Comparison of ENCODE assay signal across 16 cellular contexts in the genomic region with DNA sequence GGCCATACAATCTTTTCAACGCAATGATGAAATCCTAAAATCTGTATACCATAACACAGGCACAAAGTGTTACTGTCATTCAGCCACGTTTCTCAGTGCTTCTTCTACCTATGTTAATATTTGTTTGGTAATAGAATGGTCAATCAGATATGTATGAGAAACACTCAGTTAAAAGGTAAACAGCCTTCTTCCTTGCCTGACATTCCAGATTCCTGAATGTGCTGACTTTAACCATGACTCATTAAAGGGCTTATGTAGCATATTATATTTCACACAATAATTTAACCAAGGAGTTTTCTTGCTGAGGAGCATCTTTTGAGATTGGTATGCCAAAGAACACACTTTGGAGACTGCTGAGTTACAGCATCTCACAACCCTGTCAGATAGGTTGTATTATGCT.
A peak's percentile ranks its signal among the peaks of the same experiment; 100 is the strongest.
DNase-seq lines count a peak whose midpoint lies in the region.
"Had no signal": no experiment of that assay in that cellular context is flagged by ENCODE, and none has a peak within 500 bp of the region (broad histone marks: within the 10 kb centered on the region; RNA-seq: fewer than 3 reads in every experiment).

No MANE protein-coding gene starts in this region.

- in situ Hi-C loops in T47D (cut with HindIII; ENCODE audit: low pct_unique_long_range_greater_than_20kb, low sequenced_read_pairs), result no loop called here

- DNase-seq in Daoy (ENCODE audit: low read depth) (peak; percentile 39), LHCN-M2 (ENCODE audit: low read depth) (peak; percentile 58), T47D (ENCODE audit: low read depth in 1 of 2, low spot score in 1 of 2) (peak; percentile 24 to 93), kidney tubule cell (ENCODE audit: low spot score) (peak; percentile 52), NCI-H2107 (lab: John Stamatoyannopoulos, UW) (no peak), midbrain (lab: John Stamatoyannopoulos, UW) (no peak), DMS 273 (lab: John Stamatoyannopoulos, UW; ENCODE audit: unreplicated experiment) (no peak)
- no peak for DNase-seq in stimulated activated CD4-positive, alpha-beta T cell treated with anti-CD3 and anti-CD28 coated beads, Interleukin-15, amount 100 ng/mL, for 24 hours
- DNase-seq: activated naive CD8-positive, alpha-beta T cell treated with anti-CD3 and anti-CD28 coated beads, Interleukin-2, amount 50 U/mL, for 24 hours; activated T-cell treated with anti-CD3 and anti-CD28 coated beads, Interleukin-2, amount 50 U/mL, for 4 hours; glutamatergic neuron; immature natural killer cell; NCI-H187; NCI-H510A treated with DMSO at 0.1 percent for 48 hours; retina; stimulated activated naive CD8-positive, alpha-beta T cell treated with anti-CD3 and anti-CD28 coated beads, Interleukin-15, amount 100 ng/mL, for 72 hours had no signal

Comparison
In these comparisons a context has a peak if more than half of its experiments do, and no peak if none do; other contexts are left out.
1. DNase-seq: peak in Daoy (single experiment), LHCN-M2 (single experiment), T47D (2 of 2) and kidney tubule cell (single experiment); none in NCI-H2107 (single experiment), midbrain (single experiment), stimulated activated CD4-positive, alpha-beta T cell treated with anti-CD3 and anti-CD28 coated beads, Interleukin-15, amount 100 ng/mL, for 24 hours (single experiment) and DMS 273 (single experiment).